In the genomic region with DNA sequence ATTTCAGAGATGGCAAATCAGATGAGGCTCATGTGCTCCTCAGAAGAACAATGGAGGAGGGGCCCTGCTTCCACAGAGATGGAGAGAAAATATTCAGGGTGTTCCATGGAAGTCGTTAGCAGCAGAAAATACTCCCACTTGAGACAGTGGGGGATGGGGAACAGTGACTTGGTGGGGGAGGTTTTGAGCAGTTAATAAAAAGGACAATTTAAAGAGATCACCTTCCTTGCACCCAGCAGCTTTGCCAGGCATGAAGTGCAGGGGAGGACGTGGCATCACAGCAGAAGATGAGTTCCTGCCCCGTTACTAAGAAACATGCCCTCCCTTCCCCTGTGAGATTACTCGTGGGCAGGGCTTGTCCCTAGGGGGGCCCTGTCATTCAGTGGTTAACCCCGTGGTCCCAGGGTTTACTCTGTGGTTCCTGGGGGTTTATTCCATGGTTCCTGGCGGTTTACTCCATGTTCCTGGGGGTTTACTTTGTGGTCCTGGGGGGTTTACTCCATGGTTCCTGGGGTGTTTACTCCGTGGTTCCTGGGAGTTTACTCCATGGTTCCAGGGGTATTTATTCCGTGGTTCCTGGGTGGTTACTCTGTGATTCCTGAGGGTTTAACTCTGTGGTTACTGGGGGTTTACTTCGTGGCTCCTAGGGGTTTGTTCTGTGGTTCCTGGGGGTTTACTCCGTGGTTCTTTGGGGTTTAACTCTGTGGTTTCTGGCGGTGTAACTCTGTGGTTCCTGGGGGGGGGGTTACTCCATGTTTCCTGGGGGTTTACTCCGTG, we compare ENCODE assay signal across 21 cellular contexts. TPM values are rescaled to one million over a fixed set of nuclear protein-coding genes. Genes with fewer than 3 reads are reported as not detected.
A peak's percentile ranks its signal among the peaks of the same experiment; 100 is the strongest.
DNase-seq lines count a peak whose midpoint lies in the region; ATAC-seq, FAIRE-seq and TF ChIP-seq lines count a peak whose summit lies in the region.
"Had no signal": no experiment of that assay in that cellular context is flagged by ENCODE, and none has a peak within 500 bp of the region (broad histone marks: within the 10 kb centered on the region; RNA-seq: fewer than 3 reads in every experiment).

No MANE protein-coding gene starts in this region.

- no peak overlapping the region for H3K9ac ChIP-seq in astrocyte (ENCODE audit: low read length)
- H3K9ac ChIP-seq in H9 (ENCODE audit: extremely low read depth, insufficient read length, low read length): no peak overlapping the region

- no peak overlapping the region for H3K4me2 ChIP-seq in astrocyte (ENCODE audit: low read length)
- H3K4me2 ChIP-seq in osteoblast (ENCODE audit: insufficient read depth, low read length): no peak overlapping the region
- no peak overlapping the region for H3K4me2 ChIP-seq in H9 (ENCODE audit: insufficient read depth, insufficient read length, low read length)
- H3K4me2 ChIP-seq: A549 had no signal

- H3K4me3 ChIP-seq in astrocyte (ENCODE audit: insufficient read depth, low read depth, low read length): no peak overlapping the region
- no peak overlapping the region for H3K4me3 ChIP-seq in osteoblast (ENCODE audit: insufficient read depth, low read length)
- H3K4me3 ChIP-seq: A549, HAP-1 had no signal

- H3K36me3 Mint-ChIP-seq in stimulated activated naive CD8-positive, alpha-beta T cell treated with anti-CD3 and anti-CD28 coated beads, Interleukin-15, Interleukin-2, amounts not matched to agents 100 ng/mL and 50 ng/mL, for 24 hours (ENCODE audit: low read depth): no peaks in the 10 kb centered on the region
- H3K36me3 Mint-ChIP-seq in astrocyte (ENCODE audit: low read depth, unreplicated experiment) (peaks cover 2% of the 10 kb centered on the region), H9 (ENCODE audit: insufficient read depth in 1 of 3, low read depth in 3 of 3) (peaks cover 3 to 12% (median 8%) of the 10 kb centered on the region in 3 experiments)
- H3K36me3 Mint-ChIP-seq: CD14-positive monocyte; CD8-positive, alpha-beta T cell had no signal

- H3K9me3 ChIP-seq in astrocyte (ENCODE audit: insufficient read depth, low read depth, low read length) (peaks cover 17% of the 10 kb centered on the region), osteoblast (ENCODE audit: low read depth, low read length) (peaks cover 12% of the 10 kb centered on the region), H9 (ENCODE audit: control insufficient read depth, low read depth, low read length) (no peaks in the 10 kb centered on the region)

- H3K9me3 Mint-ChIP-seq in stimulated activated naive CD8-positive, alpha-beta T cell treated with anti-CD3 and anti-CD28 coated beads, Interleukin-15, Interleukin-2, amounts not matched to agents 100 ng/mL and 50 ng/mL, for 24 hours: peaks cover 3% of the 10 kb centered on the region
- H3K9me3 Mint-ChIP-seq in astrocyte (ENCODE audit: unreplicated experiment) (peaks cover 5% of the 10 kb centered on the region), H9 (peaks cover 18 to 21% of the 10 kb centered on the region in 2 experiments)

- H4K5ac ChIP-seq in H9 (ENCODE audit: insufficient read length, low read depth, low read length): no peak overlapping the region

- H3K18ac ChIP-seq in H9 (ENCODE audit: insufficient read length, low read depth, low read length): no peak overlapping the region

- no peak overlapping the region for H3K27ac ChIP-seq in astrocyte (ENCODE audit: low read depth, low read length)
- no peak overlapping the region for H3K27ac ChIP-seq in osteoblast (ENCODE audit: low read depth, low read length)
- no peak overlapping the region for H3K27ac ChIP-seq in H9 (ENCODE audit: insufficient read length, low read depth, low read length)
- H3K27ac ChIP-seq: A549 had no signal

- H3K14ac ChIP-seq in H9 (ENCODE audit: insufficient read depth, low read length): no peak overlapping the region

- H2AFZ ChIP-seq in astrocyte (ENCODE audit: low read depth, low read length): no peak overlapping the region
- no peak overlapping the region for H2AFZ ChIP-seq in osteoblast (ENCODE audit: low read length)
- H2AFZ ChIP-seq in H9 (ENCODE audit: low read length): no peak overlapping the region

- H2BK20ac ChIP-seq in H9 (ENCODE audit: low read depth, low read length, poor library complexity, severe bottlenecking): no peak overlapping the region

- no peaks in the 10 kb centered on the region for H3K27me3 Mint-ChIP-seq in stimulated activated naive CD8-positive, alpha-beta T cell treated with anti-CD3 and anti-CD28 coated beads, Interleukin-15, Interleukin-2, amounts not matched to agents 100 ng/mL and 50 ng/mL, for 24 hours
- peaks cover 5% of the 10 kb centered on the region for H3K27me3 Mint-ChIP-seq in astrocyte (ENCODE audit: low read depth, unreplicated experiment)
- peaks cover 3% of the 10 kb centered on the region for H3K27me3 Mint-ChIP-seq in H9 (ENCODE audit: low read depth)

- TF ChIP-seq CTCF in astrocyte (IDR thresholded peaks at IDR 0.05; ENCODE audit: insufficient read depth, low read depth, low read length) (no peak), osteoblast (IDR thresholded peaks at IDR 0.05; ENCODE audit: extremely low read depth, low read depth, low read length) (no peak), H9 (conservative IDR thresholded peaks at IDR 0.05) (no peak)

- H3K4me3 Mint-ChIP-seq in stimulated activated naive CD8-positive, alpha-beta T cell treated with anti-CD3 and anti-CD28 coated beads, Interleukin-15, Interleukin-2, amounts not matched to agents 100 ng/mL and 50 ng/mL, for 24 hours: no peak overlapping the region
- H3K4me3 Mint-ChIP-seq in astrocyte (ENCODE audit: unreplicated experiment) (no peak overlapping the region), H9 (no peak overlapping the region)
- H3K4me3 Mint-ChIP-seq: CD14-positive monocyte; CD8-positive, alpha-beta T cell; HFFc6 had no signal

- H4K91ac ChIP-seq in H9 (ENCODE audit: insufficient read length, low read depth, low read length): no peak overlapping the region

- H2BK15ac ChIP-seq in H9 (ENCODE audit: low read depth, low read length): no peak overlapping the region

- H3K4me1 ChIP-seq in astrocyte (ENCODE audit: insufficient read depth, low read length) (no peaks in the 10 kb centered on the region), osteoblast (ENCODE audit: insufficient read depth, low read length) (no peaks in the 10 kb centered on the region), H9 (ENCODE audit: insufficient read depth, low read length) (no peaks in the 10 kb centered on the region)
- H3K4me1 ChIP-seq: A549, BE2C, HAP-1 had no signal

- H3K27me3 ChIP-seq in astrocyte (ENCODE audit: insufficient read depth, low read length): no peaks in the 10 kb centered on the region
- H3K27me3 ChIP-seq in osteoblast (ENCODE audit: insufficient read depth, low read length): no peaks in the 10 kb centered on the region
- H3K27me3 ChIP-seq in H9 (ENCODE audit: insufficient read depth, low read length): no peaks in the 10 kb centered on the region
- H3K27me3 ChIP-seq: BE2C had no signal

- H2BK5ac ChIP-seq in H9 (ENCODE audit: insufficient read length, low read length): no peak overlapping the region

- H3K79me1 ChIP-seq in H9 (ENCODE audit: insufficient read depth, low read depth, low read length, poor library complexity, severe bottlenecking): no peaks in the 10 kb centered on the region

- no peak for ATAC-seq in stimulated activated naive CD8-positive, alpha-beta T cell treated with anti-CD3 and anti-CD28 coated beads, Interleukin-15, Interleukin-2, amounts not matched to agents 100 U/mL and 50 U/mL, for 24 hours
- ATAC-seq: A549; CD8-positive, alpha-beta T cell had no signal

- H3K27ac Mint-ChIP-seq in stimulated activated naive CD8-positive, alpha-beta T cell treated with anti-CD3 and anti-CD28 coated beads, Interleukin-15, Interleukin-2, amounts not matched to agents 100 ng/mL and 50 ng/mL, for 24 hours: peak overlapping the region; percentile 26
- H3K27ac Mint-ChIP-seq in astrocyte (ENCODE audit: unreplicated experiment) (peak overlapping the region; percentile 41), H9 (no peak overlapping the region)
- H3K27ac Mint-ChIP-seq: CD8-positive, alpha-beta T cell; HFFc6 had no signal

- no peak overlapping the region for H3K4ac ChIP-seq in H9 (ENCODE audit: low read depth, low read length)

- no peak overlapping the region for H4K8ac ChIP-seq in H9 (replicated peaks; ENCODE audit: insufficient read length, low read depth, low read length)

- H3K23ac ChIP-seq in H9 (ENCODE audit: insufficient read length, low read depth, low read length): no peak overlapping the region

- no peak overlapping the region for H2BK120ac ChIP-seq in H9 (ENCODE audit: low read depth, low read length, poor library complexity, severe bottlenecking)

- no peak overlapping the region for H2AK5ac ChIP-seq in H9 (ENCODE audit: insufficient read length, low read length)

- no peaks in the 10 kb centered on the region for H3K4me1 Mint-ChIP-seq in stimulated activated naive CD8-positive, alpha-beta T cell treated with anti-CD3 and anti-CD28 coated beads, Interleukin-15, Interleukin-2, amounts not matched to agents 100 ng/mL and 50 ng/mL, for 24 hours (ENCODE audit: low read depth)
- H3K4me1 Mint-ChIP-seq in astrocyte (ENCODE audit: low read depth, unreplicated experiment) (peaks cover 3% of the 10 kb centered on the region), H9 (peaks cover 0 to 2% of the 10 kb centered on the region in 2 experiments; a peak in 1 of 4 replicates)
- H3K4me1 Mint-ChIP-seq: CD14-positive monocyte had no signal

- WGBS in H9 (ENCODE audit: extremely low coverage, insufficient read length, low lambda C conversion rate): no CpG with 5 or more reads among the region's 12 CpGs

- no peaks in the 10 kb centered on the region for H3K23me2 ChIP-seq in H9 (ENCODE audit: insufficient read length, low read depth, low read length, poor library complexity, severe bottlenecking)

- DNase-seq in stimulated activated naive CD8-positive, alpha-beta T cell treated with anti-CD3 and anti-CD28 coated beads, Interleukin-15, Interleukin-2, amounts not matched to agents 100 U/mL and 50 U/mL, for 24 hours: no peak
- no peak for DNase-seq in astrocyte (ENCODE audit: low read depth)
- DNase-seq in osteoblast (ENCODE audit: insufficient read length, low spot score, missing footprints): peak; percentile 92
- DNase-seq in effector CD4-positive, alpha-beta T cell: no peak
- no peak for DNase-seq in NCI-H1930 (lab: John Stamatoyannopoulos, UW)
- no peak for DNase-seq in H9
- DNase-seq: BE2C; CD8-positive, alpha-beta T cell; COR-L47; DMS153; DND-41; GDM1; GOT3; HFFc6 had no signal

- H3T11ph ChIP-seq in H9 (ENCODE audit: low read length): no peak overlapping the region

- no peak overlapping the region for H3K56ac ChIP-seq in H9 (ENCODE audit: insufficient read length, low read depth, low read length)

- no peak overlapping the region for H2BK12ac ChIP-seq in H9 (ENCODE audit: insufficient read length, low read depth, low read length)

- H3K79me2 ChIP-seq in astrocyte (ENCODE audit: insufficient read depth, low read length) (no peaks in the 10 kb centered on the region), osteoblast (ENCODE audit: insufficient read depth, low read length) (no peaks in the 10 kb centered on the region), H9 (ENCODE audit: insufficient read depth, low read length) (no peaks in the 10 kb centered on the region)

- FAIRE-seq in astrocyte (lab: Jason Lieb, UNC): no peak
- FAIRE-seq: A549, D721Med, GM12892, GM19239 had no signal

- H4K20me1 ChIP-seq in astrocyte (ENCODE audit: insufficient read depth, low read length) (no peaks in the 10 kb centered on the region), osteoblast (ENCODE audit: insufficient read depth, low read length) (no peaks in the 10 kb centered on the region), H9 (ENCODE audit: control insufficient read depth, insufficient read depth, insufficient read length) (no peaks in the 10 kb centered on the region)

- H3K36me3 ChIP-seq in astrocyte (ENCODE audit: insufficient read depth, low read length) (no peaks in the 10 kb centered on the region), osteoblast (ENCODE audit: insufficient read depth, low read length) (no peaks in the 10 kb centered on the region)
- H3K36me3 ChIP-seq: BE2C, HAP-1 had no signal

RNA-seq across cellular contexts. Expression of gene TMEM255B, which starts 49.2 kb away (rescaled TPM):
- 7.1 and 8.4 TPM in 2 replicates for total RNA-seq in astrocyte
- 1.8 and 2.9 TPM in 2 replicates for total RNA-seq in osteoblast
- total RNA-seq in H9 (2021): 2.1 and 2.8 TPM in 2 replicates

RNA-seq across cellular contexts. Expression of gene GAS6, which starts 55.6 kb away (rescaled TPM):
- total RNA-seq in astrocyte (252 and 287 TPM in 2 replicates), osteoblast (417 and 480 TPM in 2 replicates), H9 (2021) (19.5 and 20.5 TPM in 2 replicates)

Comparison
In these comparisons a context has a peak if more than half of its experiments do, and no peak if none do; other contexts are left out.
1. H3K27ac Mint-ChIP-seq: peak in stimulated activated naive CD8-positive, alpha-beta T cell treated with anti-CD3 and anti-CD28 coated beads, Interleukin-15, Interleukin-2, amounts not matched to agents 100 ng/mL and 50 ng/mL, for 24 hours (single experiment) and astrocyte (single experiment); none in H9 (0 of 3).
2. RNA of gene GAS6, which starts 55.6 kb away (total RNA-seq): 417 to 480 TPM in osteoblast and 252 to 287 TPM in astrocyte; 19.5 to 20.5 TPM in H9; every median in the first group is over 10 times any median in the second.